In genomic region chr1:35511305-35511704, GRCh38 we compare ENCODE assay signal across 7 cellular contexts.
"Had no signal": no experiment of that assay in that cellular context is flagged by ENCODE, and none has a peak within 500 bp of the region (broad histone marks: within the 10 kb centered on the region; RNA-seq: fewer than 3 reads in every experiment).

No MANE protein-coding gene starts in this region.

- H3K27ac Mint-ChIP-seq: IgD-negative memory B cell had no signal

- H3K4me3 Mint-ChIP-seq: IgD-negative memory B cell had no signal

- H3K27ac ChIP-seq: HL-60, KMS-11 had no signal

- H3K4me2 ChIP-seq: KMS-11 had no signal

- H3K9ac ChIP-seq: KMS-11 had no signal

- DNase-seq: IMR-90, KBM-7, KG1 had no signal

- FAIRE-seq: HTR-8/SVneo had no signal

- H3K27me3 Mint-ChIP-seq: IgD-negative memory B cell had no signal
